Comparison of ENCODE assay signal across 23 cellular contexts in genomic region chrX:54048413-54048812, GRCh38.
"Had no signal": no experiment of that assay in that cellular context is flagged by ENCODE, and none has a peak within 500 bp of the region (broad histone marks: within the 10 kb centered on the region; RNA-seq: fewer than 3 reads in every experiment).

No MANE protein-coding gene starts in this region.

- H3K9me3 Mint-ChIP-seq: activated CD4-positive, alpha-beta T cell treated with anti-CD3 and anti-CD28 coated beads, Interleukin-2, amount 10 ng/mL, durations not matched to agents 7 days and 5 days; activated naive CD8-positive, alpha-beta T cell treated with anti-CD3 and anti-CD28 coated beads for 36 hours; activated T-cell treated with anti-CD3 and anti-CD28 coated beads, Interleukin-2, amount 50 U/mL, for 24 hours; activated T-helper 17 cell treated with anti-CD3 and anti-CD28 coated beads, Interleukin-2, amount 50 U/mL, for 72 hours; naive thymus-derived CD4-positive, alpha-beta T cell; stimulated activated naive CD8-positive, alpha-beta T cell treated with anti-CD3 and anti-CD28 coated beads, Interleukin-15, Interleukin-2, amounts not matched to agents 100 ng/mL and 50 ng/mL, for 24 hours had no signal

- H3K4me1 Mint-ChIP-seq: activated naive CD8-positive, alpha-beta T cell treated with anti-CD3 and anti-CD28 coated beads for 36 hours had no signal

- H3K27me3 Mint-ChIP-seq: activated CD4-positive, alpha-beta T cell treated with anti-CD3 and anti-CD28 coated beads, Interleukin-2, amount 10 ng/mL, durations not matched to agents 7 days and 5 days; activated naive CD8-positive, alpha-beta T cell treated with anti-CD3 and anti-CD28 coated beads for 36 hours; activated T-helper 17 cell treated with anti-CD3 and anti-CD28 coated beads, Interleukin-2, amount 50 U/mL, for 72 hours; naive thymus-derived CD4-positive, alpha-beta T cell; stimulated activated naive CD8-positive, alpha-beta T cell treated with anti-CD3 and anti-CD28 coated beads, Interleukin-15, Interleukin-2, amounts not matched to agents 100 ng/mL and 50 ng/mL, for 24 hours had no signal

- H3K4me3 Mint-ChIP-seq: activated CD4-positive, alpha-beta T cell treated with anti-CD3 and anti-CD28 coated beads, Interleukin-2, amount 10 ng/mL, durations not matched to agents 7 days and 5 days; activated naive CD8-positive, alpha-beta T cell treated with anti-CD3 and anti-CD28 coated beads for 36 hours; activated T-cell treated with anti-CD3 and anti-CD28 coated beads, Interleukin-2, amount 50 U/mL, for 24 hours; activated T-helper 17 cell treated with anti-CD3 and anti-CD28 coated beads, Interleukin-2, amount 50 U/mL, for 72 hours; naive thymus-derived CD4-positive, alpha-beta T cell; stimulated activated naive CD8-positive, alpha-beta T cell treated with anti-CD3 and anti-CD28 coated beads, Interleukin-15, Interleukin-2, amounts not matched to agents 100 ng/mL and 50 ng/mL, for 24 hours had no signal

- H3K4me1 ChIP-seq: pancreas, psoas muscle, right atrium auricular region, tibial artery had no signal

- H3K27ac ChIP-seq: heart right ventricle, lower lobe of right lung, pancreas, psoas muscle, right atrium auricular region, tibial artery had no signal

- FAIRE-seq: pancreas had no signal

- H3K4me3 ChIP-seq: heart right ventricle, lower lobe of right lung, pancreas, psoas muscle, right atrium auricular region, tibial artery had no signal

- H3K27me3 ChIP-seq: heart right ventricle, pancreas, right atrium auricular region, tibial artery had no signal

- H3K36me3 Mint-ChIP-seq: activated naive CD8-positive, alpha-beta T cell treated with anti-CD3 and anti-CD28 coated beads for 36 hours; naive thymus-derived CD4-positive, alpha-beta T cell had no signal

- DNase-seq: activated CD4-positive, alpha-beta T cell treated with anti-CD3 and anti-CD28 coated beads, Interleukin-2, amount 10 ng/mL, durations not matched to agents 7 days and 5 days; activated naive CD4-positive, alpha-beta T cell treated with Interleukin-2 at 50 U/mL for 16 hours; activated naive CD8-positive, alpha-beta T cell treated with anti-CD3 and anti-CD28 coated beads for 36 hours; activated T-cell treated with anti-CD3 and anti-CD28 coated beads, Interleukin-2, amount 50 U/mL, for 24 hours; central memory CD4-positive, alpha-beta T cell; dermis blood vessel endothelial cell; effector CD8-positive, alpha-beta T cell; erythroblast; foreskin fibroblast; heart right ventricle; islet precursor cell; lower lobe of right lung; naive thymus-derived CD4-positive, alpha-beta T cell; pancreas; psoas muscle; stimulated activated CD4-positive, alpha-beta T cell treated with anti-CD3 and anti-CD28 coated beads, Interleukin-12 subunit alpha, Interleukin-12 subunit beta, amount 100 ng/mL, for 4 hours; stimulated activated CD4-positive, alpha-beta T cell treated with anti-CD3 and anti-CD28 coated beads, Interleukin-4, amount 100 ng/mL, for 4 hours; substantia nigra; tibial artery had no signal

- H3K9me3 ChIP-seq: heart right ventricle, lower lobe of right lung, pancreas, psoas muscle, right atrium auricular region, tibial artery had no signal

- H3K27ac Mint-ChIP-seq: activated CD4-positive, alpha-beta T cell treated with anti-CD3 and anti-CD28 coated beads, Interleukin-2, amount 10 ng/mL, durations not matched to agents 7 days and 5 days; activated naive CD8-positive, alpha-beta T cell treated with anti-CD3 and anti-CD28 coated beads for 36 hours; activated T-cell treated with anti-CD3 and anti-CD28 coated beads, Interleukin-2, amount 50 U/mL, for 24 hours; activated T-helper 17 cell treated with anti-CD3 and anti-CD28 coated beads, Interleukin-2, amount 50 U/mL, for 72 hours; naive thymus-derived CD4-positive, alpha-beta T cell; stimulated activated naive CD8-positive, alpha-beta T cell treated with anti-CD3 and anti-CD28 coated beads, Interleukin-15, Interleukin-2, amounts not matched to agents 100 ng/mL and 50 ng/mL, for 24 hours had no signal

- ATAC-seq: activated T-helper 17 cell treated with anti-CD3 and anti-CD28 coated beads, Interleukin-2, amount 50 U/mL, for 72 hours; heart right ventricle; left lobe of liver; lower lobe of right lung; naive thymus-derived CD4-positive, alpha-beta T cell; pancreas; psoas muscle had no signal

- H3K36me3 ChIP-seq: heart right ventricle, lower lobe of right lung, pancreas, right atrium auricular region, tibial artery had no signal
